1 cellular context compared by ENCODE assay signal in the genomic region with DNA sequence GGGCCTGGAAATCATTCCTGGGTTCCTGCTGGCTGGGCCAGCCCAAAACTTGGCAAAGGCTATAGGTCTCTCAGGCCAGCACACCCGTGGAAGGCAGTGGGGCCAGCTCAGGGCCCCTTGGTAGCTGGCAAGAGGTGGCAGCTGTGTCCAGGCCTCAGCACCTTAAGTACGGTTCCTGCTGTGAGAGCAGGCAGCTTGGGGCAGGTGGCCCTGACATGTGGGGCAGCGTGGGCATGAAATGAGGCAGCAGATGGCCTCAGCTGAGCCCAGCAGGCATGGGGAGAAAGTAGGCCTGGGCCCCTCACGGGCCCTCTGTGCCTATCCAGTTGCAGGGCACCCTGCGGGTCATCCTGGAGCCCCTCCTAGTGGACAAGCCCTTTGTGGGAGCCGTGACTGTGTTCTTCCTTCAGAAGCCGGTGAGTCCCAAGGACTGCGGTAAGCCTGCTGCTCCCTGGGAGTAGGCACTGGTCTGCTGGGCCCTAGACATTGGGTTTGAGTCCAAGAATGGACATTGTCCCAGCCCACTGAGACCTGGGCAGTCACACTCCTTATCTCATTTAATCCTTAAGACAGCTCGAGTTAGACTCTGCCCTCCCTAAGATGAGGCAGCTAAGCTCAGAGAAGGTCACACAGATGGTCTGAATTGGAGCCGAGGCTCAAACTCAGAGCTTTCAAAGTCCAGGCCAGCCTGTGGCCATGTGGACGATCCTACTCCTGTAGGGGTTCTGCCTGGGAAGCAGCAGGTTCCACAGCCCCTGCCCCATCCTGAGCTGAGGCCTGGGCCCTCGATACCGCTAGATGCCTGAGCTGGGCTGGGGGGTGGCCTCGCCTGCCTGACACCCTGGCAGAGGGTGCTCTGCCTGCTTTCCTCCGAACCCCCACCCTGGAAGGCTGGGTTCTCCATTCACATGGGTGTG.
TF ChIP-seq lines count a peak whose summit lies in the region.

No MANE protein-coding gene starts in this region.

TF ChIP-seq in IMR-90, 13 proteins besides CTCF, POLR2A, EP300 and RAD21 (continued from another document):
- TF ChIP-seq MAFK (IDR thresholded peaks at IDR 0.05; ENCODE audit: low read depth, low read length): no peak
- no peak for TF ChIP-seq NFE2L2 (IDR thresholded peaks at IDR 0.05; ENCODE audit: low read depth, low read length)
- TF ChIP-seq CEBPB (IDR thresholded peaks at IDR 0.05; ENCODE audit: low read depth, low read length): no peak
- no peak for TF ChIP-seq MAZ (IDR thresholded peaks at IDR 0.05; ENCODE audit: borderline replicate concordance, low read depth, low read length)
- TF ChIP-seq CHD1 (IDR thresholded peaks at IDR 0.05; ENCODE audit: low read depth, low read length): no peak
